In genomic region chr11:85656777-85657176, GRCh38 we compare ENCODE assay signal across 1 cellular context.
TF ChIP-seq lines count a peak whose summit lies in the region.

No MANE protein-coding gene starts in this region.

TF ChIP-seq in K562, 482 proteins besides CTCF, POLR2A, EP300 and RAD21:
- TF ChIP-seq SPI1 (IDR thresholded peaks at IDR 0.05; ENCODE audit: borderline replicate concordance, low read depth, low read length) (no peak), POLR2AphosphoS5 (IDR thresholded peaks at IDR 0.05; ENCODE audit: control insufficient read depth, insufficient read depth, low read depth, low read length) (no peak), ZNF311 (CRISPR knock-in tag; IDR thresholded peaks at IDR 0.05) (no peak)
